In the genomic region with DNA sequence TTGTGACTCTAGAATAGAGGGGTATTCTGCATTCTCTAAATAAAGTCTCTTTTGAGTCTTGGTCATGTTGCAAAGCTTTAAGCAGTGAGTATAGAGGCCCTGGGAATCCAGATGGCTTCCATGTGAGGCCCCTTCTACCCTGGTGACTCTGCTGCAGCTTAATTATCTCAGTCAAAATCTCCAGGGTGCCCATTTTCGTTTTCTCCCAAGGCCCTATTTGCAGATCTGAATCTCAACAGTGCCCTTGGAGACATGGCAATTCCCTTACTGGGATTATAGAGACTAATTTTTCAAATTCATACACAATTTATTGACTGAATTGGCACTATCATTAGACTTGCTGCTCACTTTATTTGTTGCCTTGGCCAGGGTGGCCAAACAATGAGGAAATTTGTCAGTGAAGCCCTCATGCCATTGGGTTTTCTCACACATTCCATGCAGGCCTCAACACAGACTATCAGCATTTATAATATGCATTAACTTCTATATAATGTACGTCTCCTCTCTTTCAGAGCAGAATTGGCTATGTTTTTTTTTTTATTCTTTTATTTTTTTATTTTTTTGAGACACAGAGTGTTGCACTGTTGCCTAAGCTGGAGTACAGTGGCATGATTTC, we compare ENCODE assay signal across 1 cellular context.
TF ChIP-seq lines count a peak whose summit lies in the region.

No MANE protein-coding gene starts in this region.

TF ChIP-seq in HepG2, 621 proteins besides CTCF, POLR2A, EP300 and RAD21 (continued from another document):
- TF ChIP-seq ZKSCAN1 (IDR thresholded peaks at IDR 0.05; ENCODE audit: low read length): no peak
- TF ChIP-seq ZNF781 (CRISPR knock-in tag; IDR thresholded peaks at IDR 0.05; ENCODE audit: borderline replicate concordance, not compliant biosample characterization): no peak
- no peak for TF ChIP-seq SNRNP70 (IDR thresholded peaks at IDR 0.05; ENCODE audit: low read depth, low read length)
- no peak for TF ChIP-seq ZNF44 (CRISPR knock-in tag; IDR thresholded peaks at IDR 0.05)
